ENCODE assay signal across 9 cellular contexts in the genomic region with DNA sequence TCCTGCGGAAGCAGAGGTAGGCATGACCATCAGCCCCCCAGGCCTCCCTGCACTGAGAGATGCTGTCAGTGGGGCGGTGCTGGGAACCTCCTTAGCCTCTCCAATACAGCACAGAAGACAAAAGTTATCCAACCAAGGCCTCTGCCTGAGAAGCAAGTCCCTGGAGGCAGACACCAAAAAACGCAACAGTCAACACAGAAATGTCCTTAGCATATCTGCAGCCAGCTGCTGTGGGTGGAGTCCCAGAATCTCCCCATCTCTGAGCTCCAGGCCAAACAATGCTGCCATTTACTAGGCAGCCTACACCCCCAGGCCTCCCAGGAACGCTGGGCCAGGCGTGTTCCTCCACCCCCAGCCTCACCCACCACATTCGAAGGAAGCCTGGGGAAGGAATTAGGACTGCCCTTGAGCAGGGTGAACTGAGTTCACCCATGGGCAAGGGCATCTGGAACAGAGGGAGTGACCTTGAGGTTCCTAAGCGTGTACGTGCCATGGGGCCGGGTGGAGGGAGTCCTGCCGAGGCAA. TPM values are rescaled to one million over a fixed set of nuclear protein-coding genes. Genes with fewer than 3 reads are reported as not detected.
DNase-seq lines count a peak whose midpoint lies in the region; ATAC-seq, FAIRE-seq and TF ChIP-seq lines count a peak whose summit lies in the region.
"Had no signal": no experiment of that assay in that cellular context is flagged by ENCODE, and none has a peak within 500 bp of the region (broad histone marks: within the 10 kb centered on the region; RNA-seq: fewer than 3 reads in every experiment).

No MANE protein-coding gene starts in this region.

- no peaks in the 10 kb centered on the region for H3K9me3 ChIP-seq in adipocyte (ENCODE audit: control insufficient read depth, low read length)

- H3K4me1 ChIP-seq in adipocyte (ENCODE audit: control insufficient read depth, insufficient read depth, low read length) = peaks cover 22% of the 10 kb centered on the region

- BruUV-seq in Calu3 (replicated peaks; lab: Mats Ljungman, UMichigan) = no TSS peak

- H3K27me3 ChIP-seq in adipocyte (replicated peaks; ENCODE audit: control insufficient read depth, insufficient read depth, low read length) = no peaks in the 10 kb centered on the region

- H3K36me3 ChIP-seq in adipocyte (ENCODE audit: control insufficient read depth, insufficient read depth, low read length, severe bottlenecking) = peaks cover 21% of the 10 kb centered on the region

- CTCF ChIA-PET in Calu3 (lab: Charles Lee) = interaction anchor here (0.9 to 1.4 kb wide), 2 partner anchors 12 to 39 kb away, joined by 4 read pairs; no protein-coding TSS in a partner anchor

- peak; percentile 56 for ATAC-seq in HG02571 (IDR thresholded peaks at IDR 0.05; ENCODE audit: unreplicated experiment)
- ATAC-seq in activated T-cell treated with anti-CD3 and anti-CD28 coated beads, Interleukin-2, amount 50 U/mL, for 72 hours (replicated peaks in 1 of 2) = no peak
- ATAC-seq in activated CD4-positive, CD25-positive, alpha-beta regulatory T cell treated with anti-CD3 and anti-CD28 coated beads, Interleukin-2, amount 50 U/mL, for 24 hours = no peak

- peaks cover 37% of the 10 kb centered on the region for H3K4me1 Mint-ChIP-seq in Calu3 (ENCODE audit: low read depth, unreplicated experiment)
- H3K4me1 Mint-ChIP-seq in activated T-cell treated with anti-CD3 and anti-CD28 coated beads, Interleukin-2, amount 50 U/mL, for 72 hours (ENCODE audit: low read depth) = peaks cover 64% of the 10 kb centered on the region

- H3K27me3 Mint-ChIP-seq in Calu3 (ENCODE audit: unreplicated experiment) = no peaks in the 10 kb centered on the region
- H3K27me3 Mint-ChIP-seq in activated T-cell treated with anti-CD3 and anti-CD28 coated beads, Interleukin-2, amount 50 U/mL, for 72 hours (ENCODE audit: low read depth) = no peaks in the 10 kb centered on the region

- peak; percentile 39 for DNase-seq in Calu3
- DNase-seq in adipocyte (ENCODE audit: low read depth) = peak; percentile 34
- peak; percentile 58 for DNase-seq in midbrain (lab: John Stamatoyannopoulos, UW)
- DNase-seq in RCC 7860 (ENCODE audit: low spot score) = no peak
- DNase-seq in activated T-cell treated with anti-CD3 and anti-CD28 coated beads, Interleukin-2, amount 50 U/mL, for 72 hours = no peak
- DNase-seq in activated CD8-positive, alpha-beta memory T cell treated with anti-CD3 and anti-CD28 coated beads, Interleukin-2, amount 50 U/mL, for 48 hours = no peak

- intact Hi-C loops in Calu3 (cut with micrococcal nuclease; ENCODE audit: unreplicated experiment) = no loop called here

- no peak for FAIRE-seq in RCC 7860 (lab: Jason Lieb, UNC)

- H3K9me3 Mint-ChIP-seq in Calu3 (ENCODE audit: low read depth, unreplicated experiment) = no peaks in the 10 kb centered on the region
- no peaks in the 10 kb centered on the region for H3K9me3 Mint-ChIP-seq in activated T-cell treated with anti-CD3 and anti-CD28 coated beads, Interleukin-2, amount 50 U/mL, for 72 hours

- no peaks in the 10 kb centered on the region for H3K36me3 Mint-ChIP-seq in Calu3 (ENCODE audit: insufficient read depth, unreplicated experiment)
- peaks cover 3 to 8% of the 10 kb centered on the region in 2 donors for H3K36me3 Mint-ChIP-seq in activated T-cell treated with anti-CD3 and anti-CD28 coated beads, Interleukin-2, amount 50 U/mL, for 72 hours (ENCODE audit: insufficient read depth in 2 of 2)

- TF ChIP-seq CTCF in Calu3 (IDR thresholded peaks at IDR 0.05; ENCODE audit: unreplicated experiment) = no peak

- H3K9ac ChIP-seq in adipocyte (ENCODE audit: low read length) = no peak overlapping the region

- H3K4me3 Mint-ChIP-seq in Calu3 (ENCODE audit: low read depth, unreplicated experiment) = no peak overlapping the region
- no peak overlapping the region for H3K4me3 Mint-ChIP-seq in activated T-cell treated with anti-CD3 and anti-CD28 coated beads, Interleukin-2, amount 50 U/mL, for 72 hours

- H3K27ac Mint-ChIP-seq in Calu3 (ENCODE audit: unreplicated experiment) = no peak overlapping the region
- H3K27ac Mint-ChIP-seq in activated T-cell treated with anti-CD3 and anti-CD28 coated beads, Interleukin-2, amount 50 U/mL, for 72 hours = no peak overlapping the region

- H3K4me3 ChIP-seq in adipocyte (ENCODE audit: low read length) = no peak overlapping the region

RNA-seq across cellular contexts. Expression of a gene that starts 43.7 kb away (rescaled TPM):
- 27.4 and 32.1 TPM in 2 replicates for total RNA-seq in Calu3 (2022)
- 100 to 1,000 TPM; 126 to 134 TPM for total RNA-seq in activated T-cell treated with anti-CD3 and anti-CD28 coated beads, Interleukin-2, amount 50 U/mL, for 72 hours

RNA-seq across cellular contexts. Expression of a gene that starts 49.6 kb away (rescaled TPM):
- total RNA-seq in Calu3 (2022) = not detected in 2 replicates
- not detected for total RNA-seq in activated T-cell treated with anti-CD3 and anti-CD28 coated beads, Interleukin-2, amount 50 U/mL, for 72 hours
- total RNA-seq: dermis microvascular lymphatic vessel endothelial cell had no signal

Comparison
In these comparisons a context has a peak if more than half of its experiments do, and no peak if none do; other contexts are left out.
1. DNase-seq: peak in Calu3 (single experiment), adipocyte (single experiment) and midbrain (single experiment); none in RCC 7860 (single experiment), activated T-cell treated with anti-CD3 and anti-CD28 coated beads, Interleukin-2, amount 50 U/mL, for 72 hours (0 of 2) and activated CD8-positive, alpha-beta memory T cell treated with anti-CD3 and anti-CD28 coated beads, Interleukin-2, amount 50 U/mL, for 48 hours (single experiment).